ENCODE assay signal across 11 cellular contexts in genomic region chr3:44021646-44022594, GRCh38.
DNase-seq lines count a peak whose midpoint lies in the region; ATAC-seq, FAIRE-seq and TF ChIP-seq lines count a peak whose summit lies in the region.
"Had no signal": no experiment of that assay in that cellular context is flagged by ENCODE, and none has a peak within 500 bp of the region (broad histone marks: within the 10 kb centered on the region; RNA-seq: fewer than 3 reads in every experiment).

No MANE protein-coding gene starts in this region.

- H3K9me3 Mint-ChIP-seq in endothelial cell (ENCODE audit: unreplicated experiment), result no peaks in the 10 kb centered on the region
- no peaks in the 10 kb centered on the region for H3K9me3 Mint-ChIP-seq in nephron progenitor cell

- H3K4me1 ChIP-seq in small intestine (ENCODE audit: control insufficient read depth in 2 of 2, insufficient read depth in 1 of 2, low read depth in 1 of 2, low read length in 1 of 2), result no peaks in the 10 kb centered on the region

- H3K4me3 Mint-ChIP-seq in endothelial cell (ENCODE audit: unreplicated experiment) (peak overlapping the region; percentile 70), nephron progenitor cell (peak overlapping the region; percentile 84)

- H3K27ac Mint-ChIP-seq in endothelial cell (ENCODE audit: unreplicated experiment) (no peak overlapping the region), nephron progenitor cell (no peak overlapping the region)

- no peak for TF ChIP-seq CTCF in endothelial cell (IDR thresholded peaks at IDR 0.05; ENCODE audit: unreplicated experiment)
- no peak for TF ChIP-seq CTCF in nephron progenitor cell (IDR thresholded peaks at IDR 0.05)

- 4 to 10% (median 7%) methylated on average over 52 to 53 of the region's 53 CpGs for WGBS in small intestine, 3 donors

- H3K36me3 Mint-ChIP-seq in endothelial cell (ENCODE audit: low read depth, unreplicated experiment) (no peaks in the 10 kb centered on the region), nephron progenitor cell (ENCODE audit: low read depth) (no peaks in the 10 kb centered on the region)

- H3K27me3 ChIP-seq in small intestine (ENCODE audit: control insufficient read depth in 2 of 2, insufficient read depth in 2 of 2, low read length in 2 of 2), result peaks cover 0 to 22% of the 10 kb centered on the region in 2 donors

- no peak overlapping the region for H3K4me3 ChIP-seq in small intestine (ENCODE audit: low read depth in 1 of 2, low read length in 2 of 2)

- peaks cover 5% of the 10 kb centered on the region for H3K27me3 Mint-ChIP-seq in endothelial cell (ENCODE audit: unreplicated experiment)
- peaks cover 44% of the 10 kb centered on the region for H3K27me3 Mint-ChIP-seq in nephron progenitor cell (ENCODE audit: low read depth, poor library complexity)

- ATAC-seq in HG02870 (IDR thresholded peaks at IDR 0.05; ENCODE audit: unreplicated experiment) (peak; percentile 59), GM18873 (IDR thresholded peaks at IDR 0.05; ENCODE audit: low FRiP score, unreplicated experiment) (no peak)

- DNase-seq in AG20443 (ENCODE audit: low spot score) (peak; percentile 58), endothelial cell (ENCODE audit: low spot score) (peak; percentile 29), nephron progenitor cell (peak; percentile 57), small intestine (no peak), T-helper 9 cell (no peak), GDM1 (lab: John Stamatoyannopoulos, UW) (no peak)
- DNase-seq: DMS153, erythroblast, occipital lobe had no signal

- H3K9me3 ChIP-seq in small intestine (ENCODE audit: control insufficient read depth, low read depth), result no peaks in the 10 kb centered on the region

- no peak overlapping the region for H3K27ac ChIP-seq in small intestine (ENCODE audit: low read depth in 1 of 2, low read length in 1 of 2)

- no peak for FAIRE-seq in small intestine (lab: Jason Lieb, UNC)

- no peaks in the 10 kb centered on the region for H3K36me3 ChIP-seq in small intestine (ENCODE audit: control insufficient read depth in 2 of 2, insufficient read depth in 2 of 2, low read length in 2 of 2)

- H3K4me1 Mint-ChIP-seq in endothelial cell (ENCODE audit: unreplicated experiment) (peaks cover 4% of the 10 kb centered on the region), nephron progenitor cell (peaks cover 28% of the 10 kb centered on the region)

Comparison
In these comparisons a context has a peak if more than half of its experiments do, and no peak if none do; other contexts are left out.
1. DNase-seq: peak in AG20443 (single experiment), endothelial cell (single experiment) and nephron progenitor cell (single experiment); none in small intestine (single experiment), T-helper 9 cell (single experiment) and GDM1 (single experiment).